Comparison of ENCODE assay signal across 8 cellular contexts in genomic region chr20:58308680-58309527, GRCh38. TPM values are rescaled to one million over a fixed set of nuclear protein-coding genes. Genes with fewer than 3 reads are reported as not detected.
DNase-seq lines count a peak whose midpoint lies in the region; TF ChIP-seq lines count a peak whose summit lies in the region.

No MANE protein-coding gene starts in this region.

- H3K9me3 Mint-ChIP-seq in HFFc6, result no peaks in the 10 kb centered on the region

- peak; percentile 7 for DNase-seq in NCI-H1436 (lab: John Stamatoyannopoulos, UW)
- no peak for DNase-seq in NCI-H1436 treated with DMSO at 0.1 percent for 48 hours (lab: John Stamatoyannopoulos, UW)
- no peak for DNase-seq in HFFc6
- peak; percentile 66 for DNase-seq in NCI-H69 (lab: John Stamatoyannopoulos, UW)
- DNase-seq in activated effector memory CD4-positive, alpha-beta T cell treated with anti-CD3 and anti-CD28 coated beads, Interleukin-2, amount 50 U/mL, for 16 hours, result peak; percentile 69
- peak; percentile 43 to 49 for DNase-seq in foreskin fibroblast
- DNase-seq in neuronal stem cell (ENCODE audit: low spot score), result peak; percentile 69
- no peak for DNase-seq in superior temporal gyrus (ENCODE audit: extremely low spot score)

- WGBS in neuronal stem cell (ENCODE audit: extremely low coverage in 2 of 2, insufficient read length in 2 of 2, insufficient replicate concordance in 1 of 2), 2 donors, result no CpG with 5 or more reads among the region's 41 CpGs

- no peak overlapping the region for H2AK5ac ChIP-seq in neuronal stem cell (ENCODE audit: low read depth, low read length)

- peak overlapping the region; percentile 47 for H3K14ac ChIP-seq in neuronal stem cell (ENCODE audit: low read length)

- H3K27me3 Mint-ChIP-seq in HFFc6 (ENCODE audit: insufficient read depth), result no peaks in the 10 kb centered on the region

- no peak overlapping the region for H4K91ac ChIP-seq in neuronal stem cell (ENCODE audit: low read depth, low read length, poor library complexity)

- H2BK15ac ChIP-seq in neuronal stem cell (ENCODE audit: low read length), result no peak overlapping the region

- H2BK120ac ChIP-seq in neuronal stem cell (ENCODE audit: low read depth, low read length), result no peak overlapping the region

- H3K9ac ChIP-seq in neuronal stem cell (ENCODE audit: low read depth, low read length, poor library complexity), result peak overlapping the region; percentile 80

- H3K27ac ChIP-seq in neuronal stem cell (replicated peaks; ENCODE audit: low read length), result no peak overlapping the region

- H3K4ac ChIP-seq in neuronal stem cell (ENCODE audit: low read length), result no peak overlapping the region

- H2BK12ac ChIP-seq in neuronal stem cell (ENCODE audit: low read length), result no peak overlapping the region

- peaks cover 3 to 7% of the 10 kb centered on the region in 2 donors for H3K4me1 ChIP-seq in neuronal stem cell (ENCODE audit: control insufficient read depth in 2 of 2, insufficient read depth in 1 of 2, low read depth in 1 of 2, low read length in 2 of 2)

- H4K8ac ChIP-seq in neuronal stem cell (ENCODE audit: low read depth, low read length), result no peak overlapping the region

- H3K23ac ChIP-seq in neuronal stem cell (ENCODE audit: low read depth, low read length, poor library complexity), result peak overlapping the region; percentile 38

- no peak overlapping the region for H2BK5ac ChIP-seq in neuronal stem cell (ENCODE audit: low read length)

- peak overlapping the region; percentile 78 for H3K4me2 ChIP-seq in neuronal stem cell (ENCODE audit: insufficient read depth, low read length, poor library complexity, severe bottlenecking)

- no peak overlapping the region for H3K27ac Mint-ChIP-seq in HFFc6

- no peaks in the 10 kb centered on the region for H3K27me3 ChIP-seq in neuronal stem cell (ENCODE audit: control insufficient read depth in 3 of 3, insufficient read depth in 3 of 3, low read depth in 1 of 3, low read length in 3 of 3)

- H3K4me3 Mint-ChIP-seq in HFFc6, result peak overlapping the region; percentile 83

- H3K9me3 ChIP-seq in neuronal stem cell (replicated peaks in 1 of 2; ENCODE audit: control insufficient read depth in 2 of 2, insufficient read depth in 1 of 2, low read depth in 1 of 2, low read length in 2 of 2), result no peaks in the 10 kb centered on the region

- no peak for TF ChIP-seq CTCF in HFFc6 (IDR thresholded peaks at IDR 0.05)
- TF ChIP-seq CTCF in foreskin fibroblast (IDR thresholded peaks at IDR 0.05; ENCODE audit: low read depth, low read length), result no peak

- H3K4me3 ChIP-seq in foreskin fibroblast (ENCODE audit: low read depth in 1 of 2, low read length in 2 of 2) (peak overlapping the region; percentile 88 to 90), neuronal stem cell (ENCODE audit: low read length in 2 of 2) (peak overlapping the region; percentile 37 to 98)

- H3K18ac ChIP-seq in neuronal stem cell (ENCODE audit: low read length), result peak overlapping the region; percentile 93

- H3K36me3 Mint-ChIP-seq in HFFc6 (ENCODE audit: low read depth), result peaks cover 29% of the 10 kb centered on the region

- H2AFZ ChIP-seq in neuronal stem cell (ENCODE audit: low read length), result peak overlapping the region; percentile 98

- peaks cover 6 to 28% of the 10 kb centered on the region in 2 donors for H3K36me3 ChIP-seq in neuronal stem cell (replicated peaks in 1 of 2; ENCODE audit: control insufficient read depth in 2 of 2, insufficient read depth in 2 of 2, low read length in 2 of 2)

- peaks cover 3% of the 10 kb centered on the region for H3K79me1 ChIP-seq in neuronal stem cell (ENCODE audit: low read depth, low read length)

- H3K4me1 Mint-ChIP-seq in HFFc6 (ENCODE audit: low read depth), result peaks cover 25% of the 10 kb centered on the region

RNA-seq across cellular contexts. Expression of gene RAB22A, which starts 0.6 kb away (rescaled TPM):
- total RNA-seq in HFFc6 (2021; fragmentation: NEBNext Ultra II Directional; extraction: Animal tissue kit (Norgen Biotek cat#: 25700)), result 10 to 100 TPM; 20.4 to 26.0 (median 22.7) TPM
- 6.1 TPM for polyA plus RNA-seq in neuronal stem cell (2013, experiment 1 of 2)
- polyA plus RNA-seq in neuronal stem cell (2013, experiment 2 of 2), result 6.8 TPM

Comparison
In these comparisons a context has a peak if more than half of its experiments do, and no peak if none do; other contexts are left out.
1. DNase-seq: peak in NCI-H1436 (single experiment), NCI-H69 (single experiment), activated effector memory CD4-positive, alpha-beta T cell treated with anti-CD3 and anti-CD28 coated beads, Interleukin-2, amount 50 U/mL, for 16 hours (single experiment), foreskin fibroblast (2 of 2) and neuronal stem cell (single experiment); none in NCI-H1436 treated with DMSO at 0.1 percent for 48 hours (single experiment), HFFc6 (single experiment) and superior temporal gyrus (single experiment).